Comparison of ENCODE assay signal across 15 cellular contexts in the genomic region with DNA sequence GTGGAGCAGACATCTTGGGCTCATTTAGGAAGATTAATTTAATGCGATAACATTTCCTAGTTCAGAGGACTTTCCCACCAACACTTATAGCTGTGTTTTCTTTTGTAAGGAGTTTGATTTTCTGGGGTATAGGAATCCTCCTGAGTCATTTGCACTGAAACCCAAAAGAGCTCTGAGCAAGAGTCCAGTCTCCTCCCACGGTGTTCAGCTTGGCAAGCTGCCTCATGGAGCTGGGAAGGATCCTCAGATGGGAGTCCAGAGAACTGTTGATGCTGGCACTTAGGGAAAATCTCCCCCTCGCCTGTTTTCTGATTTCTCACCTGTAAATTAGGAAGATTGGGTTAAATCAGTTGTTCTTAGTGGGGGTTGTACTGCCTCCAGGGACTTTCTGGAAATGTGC.
"Had no signal": no experiment of that assay in that cellular context is flagged by ENCODE, and none has a peak within 500 bp of the region (broad histone marks: within the 10 kb centered on the region; RNA-seq: fewer than 3 reads in every experiment).

No MANE protein-coding gene starts in this region.

- H3K27ac ChIP-seq: adrenal gland, brain microvascular endothelial cell had no signal

- H3K27me3 ChIP-seq: adrenal gland, brain microvascular endothelial cell had no signal

- H3K4me1 ChIP-seq: adrenal gland had no signal

- H3K36me3 ChIP-seq: adrenal gland, brain microvascular endothelial cell had no signal

- H3K4me3 ChIP-seq: adrenal gland had no signal

- DNase-seq: activated B cell treated with CpG ODN at 0.5 μM for 24 hours; activated CD4-positive, alpha-beta T cell treated with anti-CD3 and anti-CD28 coated beads, Interleukin-2, amount 10 ng/mL, durations not matched to agents 7 days and 5 days; activated naive CD4-positive, alpha-beta T cell treated with anti-CD3 and anti-CD28 coated beads, Interleukin-2, amount 10 ng/mL, durations not matched to agents 7 days and 5 days; adrenal gland; brain microvascular endothelial cell; cerebellar nuclear complex; dermis blood vessel endothelial cell; endodermal cell; erythroblast; foreskin fibroblast; nucleus accumbens; stimulated activated CD4-positive, alpha-beta T cell treated with anti-CD3 and anti-CD28 coated beads, Interleukin-15, amount 100 ng/mL, for 24 hours; stimulated activated CD4-positive, alpha-beta T cell treated with anti-CD3 and anti-CD28 coated beads, Interleukin-4, amount 100 ng/mL, for 24 hours had no signal

- ATAC-seq: left lobe of liver; natural killer cell treated with Interleukin-12 subunit alpha and Interleukin-12 subunit beta and Interleukin-15 and Interleukin-18, amount 100 ng/mL, for 72 hours had no signal

- H3K9me3 ChIP-seq: adrenal gland had no signal
